ENCODE assay signal across 8 cellular contexts in genomic region chr15:78241017-78241416, GRCh38. TPM values are rescaled to one million over a fixed set of nuclear protein-coding genes. Genes with fewer than 3 reads are reported as not detected.
DNase-seq lines count a peak whose midpoint lies in the region; ATAC-seq and TF ChIP-seq lines count a peak whose summit lies in the region.

No MANE protein-coding gene starts in this region.

- no peak overlapping the region for H3K4me3 Mint-ChIP-seq in activated T-cell treated with anti-CD3 and anti-CD28 coated beads, Interleukin-2, amount 50 U/mL, for 72 hours
- H3K4me3 Mint-ChIP-seq in neural crest cell, result no peak overlapping the region

- DNase-seq in DMS53 treated with DMSO at 0.1 percent for 48 hours (lab: John Stamatoyannopoulos, UW; ENCODE audit: unreplicated experiment), result peak; percentile 23
- peak; percentile 93 for DNase-seq in HT-29 (ENCODE audit: low spot score)
- DNase-seq in activated T-cell treated with anti-CD3 and anti-CD28 coated beads, Interleukin-2, amount 50 U/mL, for 72 hours, result peak; percentile 86 to 89
- DNase-seq in fibroblast of peridontal ligament (ENCODE audit: extremely low read depth), result peak; percentile 67
- peak; percentile 95 for DNase-seq in neural crest cell (ENCODE audit: low read depth, low spot score)
- DNase-seq in stimulated activated naive CD8-positive, alpha-beta T cell treated with anti-CD3 and anti-CD28 coated beads, Interleukin-15, Interleukin-2, amounts not matched to agents 100 U/mL and 50 U/mL, for 24 hours, result peak; percentile 92
- no peak for DNase-seq in KG1 (lab: John Stamatoyannopoulos, UW)

- peak; percentile 93 for TF ChIP-seq CTCF in neural crest cell (conservative IDR thresholded peaks at IDR 0.05)

- no peak overlapping the region for H3K27ac Mint-ChIP-seq in activated T-cell treated with anti-CD3 and anti-CD28 coated beads, Interleukin-2, amount 50 U/mL, for 72 hours
- no peak overlapping the region for H3K27ac Mint-ChIP-seq in neural crest cell (ENCODE audit: unreplicated experiment)

- no peaks in the 10 kb centered on the region for H3K27me3 Mint-ChIP-seq in activated T-cell treated with anti-CD3 and anti-CD28 coated beads, Interleukin-2, amount 50 U/mL, for 72 hours (ENCODE audit: low read depth)
- no peaks in the 10 kb centered on the region for H3K27me3 Mint-ChIP-seq in neural crest cell (ENCODE audit: low read depth)

- no peaks in the 10 kb centered on the region for H3K36me3 Mint-ChIP-seq in activated T-cell treated with anti-CD3 and anti-CD28 coated beads, Interleukin-2, amount 50 U/mL, for 72 hours (ENCODE audit: insufficient read depth in 2 of 2)
- H3K36me3 Mint-ChIP-seq in neural crest cell (ENCODE audit: low read depth), result no peaks in the 10 kb centered on the region

- peaks cover 5% of the 10 kb centered on the region for H3K4me1 Mint-ChIP-seq in activated T-cell treated with anti-CD3 and anti-CD28 coated beads, Interleukin-2, amount 50 U/mL, for 72 hours (ENCODE audit: low read depth)
- H3K4me1 Mint-ChIP-seq in neural crest cell, result peaks cover 13% of the 10 kb centered on the region

- H3K9me3 Mint-ChIP-seq in activated T-cell treated with anti-CD3 and anti-CD28 coated beads, Interleukin-2, amount 50 U/mL, for 72 hours, result no peaks in the 10 kb centered on the region
- no peaks in the 10 kb centered on the region for H3K9me3 Mint-ChIP-seq in neural crest cell

- peak; percentile 94 to 98 for ATAC-seq in activated T-cell treated with anti-CD3 and anti-CD28 coated beads, Interleukin-2, amount 50 U/mL, for 72 hours (replicated peaks in 1 of 2)
- ATAC-seq in stimulated activated naive CD8-positive, alpha-beta T cell treated with anti-CD3 and anti-CD28 coated beads, Interleukin-15, Interleukin-2, amounts not matched to agents 100 U/mL and 50 U/mL, for 24 hours, result peak; percentile 83

TF ChIP-seq in PFSK-1, 5 proteins besides CTCF, POLR2A, EP300 and RAD21:
- TF ChIP-seq POLR2AphosphoS5 (IDR thresholded peaks at IDR 0.05; ENCODE audit: low read depth, low read length) (no peak), TAF1 (IDR thresholded peaks at IDR 0.05; ENCODE audit: borderline replicate concordance, insufficient read depth, low read length) (no peak), SIN3A (IDR thresholded peaks at IDR 0.05; ENCODE audit: borderline replicate concordance, insufficient read depth, low read length) (no peak), REST (IDR thresholded peaks at IDR 0.05; ENCODE audit: insufficient read depth in 1 of 2, low read depth in 2 of 2, low read length in 2 of 2) (no peak), FOXP2 (optimal IDR thresholded peaks at IDR 0.05; ENCODE audit: borderline replicate concordance, extremely low read depth, extremely low read length, insufficient read depth) (peak; percentile 62)

RNA-seq across cellular contexts. Expression of gene ACSBG1, which starts 6.7 kb away (rescaled TPM):
- total RNA-seq in HT-29 (2014; rRNA removed; shearing (Covaris generic)), result 1.4 and 3.6 TPM in 2 replicates
- polyA plus RNA-seq in PFSK-1 (2012; ENCODE audit: insufficient read length, low read depth), result not detected
- under 1 TPM in 1 of 2 donors, not detected in 1; 0.32 TPM for total RNA-seq in activated T-cell treated with anti-CD3 and anti-CD28 coated beads, Interleukin-2, amount 50 U/mL, for 72 hours
- total RNA-seq in neural crest cell, result 4.9 and 5.5 TPM in 2 replicates

RNA-seq across cellular contexts. Expression of gene DNAJA4, which starts 23.3 kb away (rescaled TPM):
- total RNA-seq in HT-29 (2014; rRNA removed; shearing (Covaris generic)), result 10.2 and 16.0 TPM in 2 replicates
- polyA plus RNA-seq in PFSK-1 (2012; ENCODE audit: insufficient read length, low read depth), result 0.21 TPM
- 10 to 100 TPM; 30.7 to 36.4 TPM for total RNA-seq in activated T-cell treated with anti-CD3 and anti-CD28 coated beads, Interleukin-2, amount 50 U/mL, for 72 hours
- total RNA-seq in neural crest cell, result not detected in 2 replicates

RNA-seq across cellular contexts. Expression of gene SKIC8, which starts 58.4 kb away (rescaled TPM):
- total RNA-seq in HT-29 (2014; rRNA removed; shearing (Covaris generic)), result 64.0 and 74.8 TPM in 2 replicates
- 50.4 TPM for polyA plus RNA-seq in PFSK-1 (2012; ENCODE audit: insufficient read length, low read depth)
- 10 to 100 TPM; 31.0 to 31.3 TPM for total RNA-seq in activated T-cell treated with anti-CD3 and anti-CD28 coated beads, Interleukin-2, amount 50 U/mL, for 72 hours
- total RNA-seq in neural crest cell, result 55.3 and 56.0 TPM in 2 replicates

Comparison
In these comparisons a context has a peak if more than half of its experiments do, and no peak if none do; other contexts are left out.
1. RNA of gene DNAJA4, which starts 23.3 kb away (total RNA-seq): 30.7 to 36.4 TPM in activated T-cell treated with anti-CD3 and anti-CD28 coated beads, Interleukin-2, amount 50 U/mL, for 72 hours and 10.2 to 16.0 TPM in HT-29; not detected in neural crest cell; every median in the first group is over 10 times any median in the second.